Comparison of ENCODE assay signal across 2 cellular contexts in the genomic region with DNA sequence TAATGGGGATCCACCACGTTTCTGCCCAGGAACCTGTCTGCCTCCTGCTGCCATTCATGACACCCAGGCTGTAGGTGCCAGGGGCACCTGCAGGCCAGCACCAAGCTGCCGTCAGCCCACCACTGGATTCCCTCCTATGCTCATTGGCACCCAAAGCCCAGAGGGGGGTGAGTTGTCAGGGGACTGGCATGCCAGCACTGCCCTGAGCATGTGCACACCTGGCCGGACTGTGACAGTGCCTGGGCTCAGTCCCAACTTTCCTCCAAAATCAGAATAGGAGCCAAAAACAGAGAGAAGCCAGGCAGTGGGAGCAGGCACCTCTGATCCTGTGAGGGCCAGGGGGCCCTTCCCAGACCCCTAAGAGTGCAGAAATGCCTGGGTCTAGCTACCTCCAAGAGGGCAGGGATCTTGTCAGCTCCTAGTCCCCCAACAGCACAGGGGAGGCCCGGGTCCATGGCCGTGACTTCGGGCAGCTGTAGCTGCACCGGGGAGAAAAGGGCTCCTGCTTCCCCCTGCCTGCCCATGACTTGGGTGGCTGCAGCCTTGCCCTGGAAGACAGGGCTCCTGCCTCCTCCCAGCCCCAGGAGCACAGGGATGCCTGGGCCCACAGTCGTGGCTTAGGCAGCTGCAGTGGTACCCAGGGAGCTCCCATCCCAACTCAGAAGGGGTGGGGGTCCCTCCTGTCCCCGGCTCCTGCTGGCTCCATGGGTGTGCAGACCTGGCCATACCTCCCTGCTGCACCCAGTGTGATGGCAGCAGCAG.
TF ChIP-seq lines count a peak whose summit lies in the region.

No MANE protein-coding gene starts in this region.

TF ChIP-seq in IMR-90, 13 proteins besides CTCF, POLR2A, EP300 and RAD21:
- TF ChIP-seq, protein P1, sequence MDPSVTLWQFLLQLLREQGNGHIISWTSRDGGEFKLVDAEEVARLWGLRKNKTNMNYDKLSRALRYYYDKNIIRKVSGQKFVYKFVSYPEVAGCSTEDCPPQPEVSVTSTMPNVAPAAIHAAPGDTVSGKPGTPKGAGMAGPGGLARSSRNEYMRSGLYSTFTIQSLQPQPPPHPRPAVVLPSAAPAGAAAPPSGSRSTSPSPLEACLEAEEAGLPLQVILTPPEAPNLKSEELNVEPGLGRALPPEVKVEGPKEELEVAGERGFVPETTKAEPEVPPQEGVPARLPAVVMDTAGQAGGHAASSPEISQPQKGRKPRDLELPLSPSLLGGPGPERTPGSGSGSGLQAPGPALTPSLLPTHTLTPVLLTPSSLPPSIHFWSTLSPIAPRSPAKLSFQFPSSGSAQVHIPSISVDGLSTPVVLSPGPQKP (IDR thresholded peaks at IDR 0.05; ENCODE audit: borderline replicate concordance, low read depth, low read length), result no peak
- TF ChIP-seq MXI1 (IDR thresholded peaks at IDR 0.05; ENCODE audit: borderline replicate concordance, low read depth, low read length) (no peak), RCOR1 (IDR thresholded peaks at IDR 0.05; ENCODE audit: insufficient replicate concordance, low read length) (no peak), RFX5 (IDR thresholded peaks at IDR 0.05; ENCODE audit: low read depth, low read length) (no peak), BHLHE40 (IDR thresholded peaks at IDR 0.05; ENCODE audit: low read depth, low read length) (no peak), CHD1 (IDR thresholded peaks at IDR 0.05; ENCODE audit: low read depth, low read length) (no peak), SMC3 (IDR thresholded peaks at IDR 0.05; ENCODE audit: low read depth, low read length) (no peak), MAZ (IDR thresholded peaks at IDR 0.05; ENCODE audit: borderline replicate concordance, low read depth, low read length) (no peak), CEBPB (IDR thresholded peaks at IDR 0.05; ENCODE audit: low read depth, low read length) (no peak), FOS (IDR thresholded peaks at IDR 0.05; ENCODE audit: low read depth, low read length) (no peak)
- TF ChIP-seq, protein P2, sequence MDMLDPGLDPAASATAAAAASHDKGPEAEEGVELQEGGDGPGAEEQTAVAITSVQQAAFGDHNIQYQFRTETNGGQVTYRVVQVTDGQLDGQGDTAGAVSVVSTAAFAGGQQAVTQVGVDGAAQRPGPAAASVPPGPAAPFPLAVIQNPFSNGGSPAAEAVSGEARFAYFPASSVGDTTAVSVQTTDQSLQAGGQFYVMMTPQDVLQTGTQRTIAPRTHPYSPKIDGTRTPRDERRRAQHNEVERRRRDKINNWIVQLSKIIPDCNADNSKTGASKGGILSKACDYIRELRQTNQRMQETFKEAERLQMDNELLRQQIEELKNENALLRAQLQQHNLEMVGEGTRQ (IDR thresholded peaks at IDR 0.05; ENCODE audit: low read depth, low read length), result no peak

TF ChIP-seq in WTC11, 78 proteins besides CTCF, POLR2A, EP300 and RAD21:
- no peak for TF ChIP-seq RORB (CRISPR knock-in tag; IDR thresholded peaks at IDR 0.05)
